In genomic region chr14:75306917-75307699, GRCh38 we compare ENCODE assay signal across 8 cellular contexts. TPM values are rescaled to one million over a fixed set of nuclear protein-coding genes. Genes with fewer than 3 reads are reported as not detected.
DNase-seq lines count a peak whose midpoint lies in the region; ATAC-seq and TF ChIP-seq lines count a peak whose summit lies in the region.

No MANE protein-coding gene starts in this region.

- no peaks in the 10 kb centered on the region for H3K9me3 ChIP-seq in CD8-positive, alpha-beta T cell (ENCODE audit: low read length)

- no peak for DNase-seq in CD8-positive, alpha-beta T cell
- peak; percentile 28 for DNase-seq in GM19238 (ENCODE audit: insufficient read length, low spot score)
- DNase-seq in NCI-H1930 (lab: John Stamatoyannopoulos, UW): peak; percentile 39 to 47
- DNase-seq in activated CD4-positive, alpha-beta T cell treated with anti-CD3 and anti-CD28 coated beads, Interleukin-2, amount 50 U/mL, for 48 hours: peak; percentile 16 to 21
- peak; percentile 41 for DNase-seq in myocyte (ENCODE audit: low read depth)
- no peak for DNase-seq in activated T-helper 2 cell treated with anti-CD3 and anti-CD28 coated beads, Interferon-gamma antibody, Interleukin-2, Interleukin-4, amounts not matched to agents 10 μg/mL and 5 μg/mL and 100 μg/mL, durations not matched to agents 14 hours and 24 hours and 36 hours (ENCODE audit: low spot score)

- no peak overlapping the region for H3K4me3 ChIP-seq in CD8-positive, alpha-beta T cell (ENCODE audit: low read depth, low read length)

- ATAC-seq in CD8-positive, alpha-beta T cell: no peak
- ATAC-seq in GM21526 (IDR thresholded peaks at IDR 0.05; ENCODE audit: low FRiP score, unreplicated experiment): no peak
- ATAC-seq in GM18907 (IDR thresholded peaks at IDR 0.05; ENCODE audit: unreplicated experiment): no peak

- H3K4me1 ChIP-seq in CD8-positive, alpha-beta T cell (ENCODE audit: insufficient read depth, low read length): peaks cover 3% of the 10 kb centered on the region

- intact Hi-C loops in CD8-positive, alpha-beta T cell (cut with DNase I, micrococcal nuclease): loop anchor here (1.0 to 10.0 kb wide), 5 partner anchors 181 to 362 kb away; no protein-coding TSS in a partner anchor
- intact Hi-C loops in activated T-helper 2 cell treated with anti-CD3 and anti-CD28 coated beads, Interferon-gamma antibody, Interleukin-2, Interleukin-4, amounts not matched to agents 10 μg/mL and 5 μg/mL and 100 μg/mL, durations not matched to agents 14 hours and 24 hours and 36 hours (cut with micrococcal nuclease): loop anchor here (1.0 to 10.0 kb wide), 4 partner anchors 180 to 362 kb away; no protein-coding TSS in a partner anchor

- CTCF ChIA-PET in CD8-positive, alpha-beta T cell (lab: Charles Lee): interaction anchor here (0.6 to 19.7 kb wide), 21 partner anchors 8 to 347 kb away, joined by 3 to 473 read pairs (median 4); partner anchors contain the start of gene NEK9

- peaks cover 5% of the 10 kb centered on the region for H3K4me1 Mint-ChIP-seq in CD8-positive, alpha-beta T cell (ENCODE audit: low read depth)
- peaks cover 22% of the 10 kb centered on the region for H3K4me1 Mint-ChIP-seq in activated T-helper 2 cell treated with anti-CD3 and anti-CD28 coated beads, Interferon-gamma antibody, Interleukin-2, Interleukin-4, amounts not matched to agents 10 μg/mL and 5 μg/mL and 100 μg/mL, durations not matched to agents 14 hours and 24 hours and 36 hours (ENCODE audit: low read depth)

- H3K27me3 ChIP-seq in CD8-positive, alpha-beta T cell (ENCODE audit: insufficient read depth, low read length): no peaks in the 10 kb centered on the region

- no peak for TF ChIP-seq CTCF in CD8-positive, alpha-beta T cell (IDR thresholded peaks at IDR 0.05)

- H3K36me3 Mint-ChIP-seq in CD8-positive, alpha-beta T cell: no peaks in the 10 kb centered on the region
- H3K36me3 Mint-ChIP-seq in activated T-helper 2 cell treated with anti-CD3 and anti-CD28 coated beads, Interferon-gamma antibody, Interleukin-2, Interleukin-4, amounts not matched to agents 10 μg/mL and 5 μg/mL and 100 μg/mL, durations not matched to agents 14 hours and 24 hours and 36 hours (ENCODE audit: low read depth): no peaks in the 10 kb centered on the region

- no peaks in the 10 kb centered on the region for H3K36me3 ChIP-seq in CD8-positive, alpha-beta T cell (ENCODE audit: insufficient read depth, low read length)

- H3K4me3 Mint-ChIP-seq in CD8-positive, alpha-beta T cell: no peak overlapping the region
- H3K4me3 Mint-ChIP-seq in activated T-helper 2 cell treated with anti-CD3 and anti-CD28 coated beads, Interferon-gamma antibody, Interleukin-2, Interleukin-4, amounts not matched to agents 10 μg/mL and 5 μg/mL and 100 μg/mL, durations not matched to agents 14 hours and 24 hours and 36 hours (ENCODE audit: low read depth): no peak overlapping the region

- H3K27ac Mint-ChIP-seq in CD8-positive, alpha-beta T cell: peak overlapping the region; percentile 11
- no peak overlapping the region for H3K27ac Mint-ChIP-seq in activated T-helper 2 cell treated with anti-CD3 and anti-CD28 coated beads, Interferon-gamma antibody, Interleukin-2, Interleukin-4, amounts not matched to agents 10 μg/mL and 5 μg/mL and 100 μg/mL, durations not matched to agents 14 hours and 24 hours and 36 hours

- H3K9me3 Mint-ChIP-seq in CD8-positive, alpha-beta T cell: no peaks in the 10 kb centered on the region
- H3K9me3 Mint-ChIP-seq in activated T-helper 2 cell treated with anti-CD3 and anti-CD28 coated beads, Interferon-gamma antibody, Interleukin-2, Interleukin-4, amounts not matched to agents 10 μg/mL and 5 μg/mL and 100 μg/mL, durations not matched to agents 14 hours and 24 hours and 36 hours: no peaks in the 10 kb centered on the region

- H3K27ac ChIP-seq in CD8-positive, alpha-beta T cell (ENCODE audit: low read depth, low read length): no peak overlapping the region

- H3K27me3 Mint-ChIP-seq in CD8-positive, alpha-beta T cell (ENCODE audit: low read depth): peaks cover 2% of the 10 kb centered on the region
- no peaks in the 10 kb centered on the region for H3K27me3 Mint-ChIP-seq in activated T-helper 2 cell treated with anti-CD3 and anti-CD28 coated beads, Interferon-gamma antibody, Interleukin-2, Interleukin-4, amounts not matched to agents 10 μg/mL and 5 μg/mL and 100 μg/mL, durations not matched to agents 14 hours and 24 hours and 36 hours (ENCODE audit: low read depth)

- POLR2A ChIA-PET in CD8-positive, alpha-beta T cell (lab: Charles Lee): no interaction called here

RNA-seq across cellular contexts. Expression of gene FOS, which starts 28.5 kb away (rescaled TPM):
- total RNA-seq in CD8-positive, alpha-beta T cell: 1,000 to 10,000 TPM; 1,826 to 1,941 TPM
- 22.7 and 26.5 TPM in 2 replicates for total RNA-seq in myocyte
- polyA plus RNA-seq in myocyte (2012): 2.0 TPM
- total RNA-seq in activated T-helper 2 cell treated with anti-CD3 and anti-CD28 coated beads, Interferon-gamma antibody, Interleukin-2, Interleukin-4, amounts not matched to agents 10 μg/mL and 5 μg/mL and 100 μg/mL, durations not matched to agents 14 hours and 24 hours and 36 hours: 24.7 and 27.8 TPM in 2 replicates

Comparison
In these comparisons a context has a peak if more than half of its experiments do, and no peak if none do; other contexts are left out.
1. DNase-seq: peak in GM19238 (single experiment), NCI-H1930 (2 of 2), activated CD4-positive, alpha-beta T cell treated with anti-CD3 and anti-CD28 coated beads, Interleukin-2, amount 50 U/mL, for 48 hours (2 of 2) and myocyte (single experiment); none in CD8-positive, alpha-beta T cell (0 of 7) and activated T-helper 2 cell treated with anti-CD3 and anti-CD28 coated beads, Interferon-gamma antibody, Interleukin-2, Interleukin-4, amounts not matched to agents 10 μg/mL and 5 μg/mL and 100 μg/mL, durations not matched to agents 14 hours and 24 hours and 36 hours (single experiment).
2. RNA of gene FOS, which starts 28.5 kb away (total RNA-seq): 1,826 to 1,941 TPM in CD8-positive, alpha-beta T cell; 22.7 to 26.5 TPM in myocyte and 24.7 to 27.8 TPM in activated T-helper 2 cell treated with anti-CD3 and anti-CD28 coated beads, Interferon-gamma antibody, Interleukin-2, Interleukin-4, amounts not matched to agents 10 μg/mL and 5 μg/mL and 100 μg/mL, durations not matched to agents 14 hours and 24 hours and 36 hours; every median in the first group is over 10 times any median in the second.